In the genomic region with DNA sequence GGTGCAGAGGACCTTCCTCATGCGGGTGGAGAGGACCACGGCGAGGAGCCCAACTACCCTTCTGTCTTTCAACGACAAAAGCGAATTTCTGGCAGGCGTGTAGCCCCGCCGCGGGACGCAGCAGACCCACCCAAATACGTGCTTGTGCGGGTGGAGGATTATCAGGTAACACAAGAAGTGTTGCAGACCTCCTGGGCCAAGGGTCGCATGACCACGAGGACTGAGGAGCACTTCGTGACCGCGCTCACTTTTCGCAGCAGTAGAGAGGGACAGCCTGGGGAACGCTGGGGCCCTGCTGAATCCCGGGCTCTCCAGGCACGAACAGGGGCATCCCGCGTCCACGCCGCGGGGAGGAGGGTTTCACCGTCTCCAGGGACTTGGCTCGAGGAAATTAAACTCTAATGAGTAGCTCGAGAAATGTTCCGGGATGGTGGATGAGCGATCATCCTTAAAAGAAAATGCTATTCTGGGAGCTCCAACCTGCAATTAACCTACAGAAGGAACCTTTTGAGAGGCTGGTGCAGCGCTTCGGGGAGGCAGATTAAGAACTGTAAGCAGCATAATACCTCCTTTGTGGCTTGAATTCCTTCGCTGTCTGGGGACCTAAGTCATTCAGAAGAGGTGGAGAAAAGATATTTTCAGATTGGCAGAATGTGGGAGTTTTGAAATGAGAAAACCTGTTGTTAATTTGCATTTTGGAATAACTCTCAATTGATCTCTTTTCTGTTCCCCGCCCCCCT, we compare ENCODE assay signal across 9 cellular contexts. TPM values are rescaled to one million over a fixed set of nuclear protein-coding genes. Genes with fewer than 3 reads are reported as not detected.
DNase-seq lines count a peak whose midpoint lies in the region; FAIRE-seq and TF ChIP-seq lines count a peak whose summit lies in the region.
"Had no signal": no experiment of that assay in that cellular context is flagged by ENCODE, and none has a peak within 500 bp of the region (broad histone marks: within the 10 kb centered on the region; RNA-seq: fewer than 3 reads in every experiment).

No MANE protein-coding gene starts in this region.

- TF ChIP-seq CTCF in ascending aorta (IDR thresholded peaks at IDR 0.05), result no peak
- no peak for TF ChIP-seq CTCF in spleen (IDR thresholded peaks at IDR 0.05 in 8 of 11, conservative IDR thresholded peaks at IDR 0.05 in 3 of 11)
- no peak for TF ChIP-seq CTCF in D721Med (IDR thresholded peaks at IDR 0.05; ENCODE audit: insufficient read depth, missing control alignments)

- WGBS in spleen, 5 donors, result 2 to 4% (median 2%) methylated on average over 32 to 35 of the region's 35 CpGs

- DNase-seq in NCI-H1436 (lab: John Stamatoyannopoulos, UW) (peak; percentile 8), NCI-H1436 treated with DMSO at 0.1 percent for 48 hours (lab: John Stamatoyannopoulos, UW) (no peak), H54 (ENCODE audit: insufficient read length, low spot score) (peak; percentile 23), LoVo (ENCODE audit: low spot score) (peak; percentile 26), ascending aorta (ENCODE audit: low spot score in 2 of 2) (no peak), spleen (no peak), D721Med (ENCODE audit: insufficient read length, low spot score) (no peak)

- H3K27me3 ChIP-seq in ascending aorta (peaks cover 5% of the 10 kb centered on the region), iPS-20b (ENCODE audit: insufficient read depth, low read length) (peaks cover 69% of the 10 kb centered on the region), spleen (replicated peaks in 1 of 7) (peaks cover 0 to 52% (median 25%) of the 10 kb centered on the region in 7 donors)

- H3K36me3 ChIP-seq in ascending aorta, result no peaks in the 10 kb centered on the region
- peaks cover 27% of the 10 kb centered on the region for H3K36me3 ChIP-seq in iPS-20b (ENCODE audit: insufficient read depth, low read depth, low read length)
- no peaks in the 10 kb centered on the region for H3K36me3 ChIP-seq in spleen

- peak; percentile 58 for FAIRE-seq in H54 (lab: Jason Lieb, UNC)
- no peak for FAIRE-seq in D721Med (lab: Jason Lieb, UNC)

- H3K9ac ChIP-seq in iPS-20b (ENCODE audit: low read depth, low read length), result peak overlapping the region; percentile 91

- H3K27ac ChIP-seq in ascending aorta, result no peak overlapping the region
- peak overlapping the region; percentile 59 for H3K27ac ChIP-seq in iPS-20b (ENCODE audit: low read length)
- H3K27ac ChIP-seq in spleen, result no peak overlapping the region
- H3K27ac ChIP-seq: C4-2B had no signal

- H3K9me3 ChIP-seq in ascending aorta (no peaks in the 10 kb centered on the region), iPS-20b (ENCODE audit: insufficient read depth, low read depth, low read length) (no peaks in the 10 kb centered on the region), spleen (no peaks in the 10 kb centered on the region)

- intact Hi-C loops in ascending aorta (cut with DNase I), result no loop called here
- intact Hi-C loops in spleen (cut with DNase I; ENCODE audit: low total_unique reads), result no loop called here

- H3K4me1 ChIP-seq in ascending aorta, result peaks cover 0 to 13% of the 10 kb centered on the region in 2 donors
- peaks cover 28% of the 10 kb centered on the region; the same call in 1 of the 2 replicates for H3K4me1 ChIP-seq in iPS-20b (ENCODE audit: insufficient read depth, low read length)
- H3K4me1 ChIP-seq in spleen, result peaks cover 4 to 24% (median 20%) of the 10 kb centered on the region in 6 donors

- H3K4me3 ChIP-seq in ascending aorta (peak overlapping the region; percentile 41 to 51), iPS-20b (ENCODE audit: low read length) (peak overlapping the region; percentile 90), spleen (peak overlapping the region; percentile 9 to 65 (median 36))

- TF ChIP-seq POLR2A in H54 (IDR thresholded peaks at IDR 0.05; ENCODE audit: low read depth, low read length), result no peak
- TF ChIP-seq POLR2A in spleen (IDR thresholded peaks at IDR 0.05), result no peak

RNA-seq across cellular contexts. Expression of gene C6orf141, which starts 0.8 kb away (rescaled TPM):
- total RNA-seq in ascending aorta (not detected), spleen (not detected)
- polyA plus RNA-seq in spleen, result under 1 TPM in 1 of 3 donors, not detected in 2; 0.12 TPM

RNA-seq across cellular contexts. Expression of gene GLYATL3, which starts 51.6 kb away (rescaled TPM):
- not detected for total RNA-seq in ascending aorta
- total RNA-seq in spleen, result not detected
- polyA plus RNA-seq in spleen, result not detected

Comparison
In these comparisons a context has a peak if more than half of its experiments do, and no peak if none do; other contexts are left out.
1. DNase-seq: peak in NCI-H1436 (single experiment), H54 (single experiment) and LoVo (single experiment); none in NCI-H1436 treated with DMSO at 0.1 percent for 48 hours (single experiment), ascending aorta (0 of 2), spleen (single experiment) and D721Med (single experiment).
2. H3K4me3 ChIP-seq: peak in every context shown above with its lines; median percentile 90 in iPS-20b; 46 in ascending aorta; 36 in spleen.